ENCODE assay signal across 8 cellular contexts in genomic region chr2:210475726-210476125, GRCh38. TPM values are rescaled to one million over a fixed set of nuclear protein-coding genes. Genes with fewer than 3 reads are reported as not detected.
DNase-seq lines count a peak whose midpoint lies in the region; ATAC-seq and TF ChIP-seq lines count a peak whose summit lies in the region.

No MANE protein-coding gene starts in this region.

- no peaks in the 10 kb centered on the region for H3K9me3 ChIP-seq in BLaER1 treated with 17β-estradiol and CSF1 and Interleukin-3, amounts not matched to agents 10 nM and 100 nM (replicated peaks in 1 of 11)
- no peaks in the 10 kb centered on the region for H3K9me3 ChIP-seq in Loucy (ENCODE audit: insufficient read depth, low read depth, low read length)

- peaks cover 11 to 40% (median 23%) of the 10 kb centered on the region in 11 experiments for H3K36me3 ChIP-seq in BLaER1 treated with 17β-estradiol and CSF1 and Interleukin-3, amounts not matched to agents 10 nM and 100 nM
- peaks cover 2% of the 10 kb centered on the region; the same call in 1 of the 2 replicates for H3K36me3 ChIP-seq in Loucy (ENCODE audit: insufficient read depth, low read length)

- no peaks in the 10 kb centered on the region for H3K27me3 ChIP-seq in BLaER1 treated with 17β-estradiol and CSF1 and Interleukin-3, amounts not matched to agents 10 nM and 100 nM
- no peaks in the 10 kb centered on the region for H3K27me3 ChIP-seq in Loucy (ENCODE audit: insufficient read depth, low read length, poor library complexity, severe bottlenecking)

- H3K4me3 Mint-ChIP-seq in natural killer cell: peak overlapping the region; percentile 98

- H3K36me3 Mint-ChIP-seq in natural killer cell: peaks cover 10% of the 10 kb centered on the region

- H3K27ac Mint-ChIP-seq in natural killer cell: peak overlapping the region; percentile 91 to 99

- DNase-seq in cerebellar cortex (ENCODE audit: low spot score) (peak; percentile 41), natural killer cell (no peak), putamen (ENCODE audit: low spot score) (no peak), GM13976 (ENCODE audit: low spot score) (no peak)
- no peak for DNase-seq in activated CD4-positive, CD25-positive, alpha-beta regulatory T cell treated with anti-CD3 and anti-CD28 coated beads, Interleukin-2, amount 50 U/mL, for 72 hours
- no peak for DNase-seq in activated CD4-positive, alpha-beta T cell treated with anti-CD3 and anti-CD28 coated beads, Interleukin-2, amount 50 U/mL, for 4 hours

- H3F3A ChIP-seq in Loucy (ENCODE audit: low read depth): no peaks in the 10 kb centered on the region

- no peaks in the 10 kb centered on the region for H3K9me2 ChIP-seq in Loucy (replicated peaks; ENCODE audit: low read depth, low read length)

- H3K4me3 ChIP-seq in BLaER1 treated with 17β-estradiol and CSF1 and Interleukin-3, amounts not matched to agents 10 nM and 100 nM: peak overlapping the region; percentile 68 to 99 (median 82)
- peak overlapping the region; percentile 87 for H3K4me3 ChIP-seq in Loucy (ENCODE audit: low read length, poor library complexity, severe bottlenecking)

- in situ Hi-C loops in GM13976 (cut with MboI; ENCODE audit: low sequenced_read_pairs, unreplicated experiment): no loop called here

- H3K9ac ChIP-seq in BLaER1 treated with 17β-estradiol and CSF1 and Interleukin-3, amounts not matched to agents 10 nM and 100 nM: peak overlapping the region; percentile 81 to 97 (median 93)
- H3K9ac ChIP-seq in Loucy (ENCODE audit: low read depth, low read length, poor library complexity, severe bottlenecking): peak overlapping the region; percentile 90

- intact Hi-C loops in natural killer cell (cut with micrococcal nuclease): loop anchor here (5.0 kb wide), 1 partner anchor 303 kb away; the partner anchor contains the start of gene KANSL1L

- peak overlapping the region; percentile 66 to 96 (median 83); a peak in 21 of 22 replicates for H3K4me2 ChIP-seq in BLaER1 treated with 17β-estradiol and CSF1 and Interleukin-3, amounts not matched to agents 10 nM and 100 nM
- peak overlapping the region; percentile 88 for H3K4me2 ChIP-seq in Loucy (ENCODE audit: low read depth, low read length, poor library complexity, severe bottlenecking)

- peaks cover 52 to 69% of the 10 kb centered on the region in 2 donors for H3K4me1 Mint-ChIP-seq in natural killer cell

- ATAC-seq in natural killer cell: no peak

- H3K79me2 ChIP-seq in Loucy (ENCODE audit: insufficient read depth, low read length): peaks cover 17% of the 10 kb centered on the region

- H3K27me3 Mint-ChIP-seq in natural killer cell (ENCODE audit: low read depth in 2 of 2): no peaks in the 10 kb centered on the region

- H2AFZ ChIP-seq in Loucy (ENCODE audit: low read length): no peak overlapping the region

- H3K9me3 Mint-ChIP-seq in natural killer cell: no peaks in the 10 kb centered on the region

- H4K20me1 ChIP-seq in BLaER1 treated with 17β-estradiol and CSF1 and Interleukin-3, amounts not matched to agents 10 nM and 100 nM: no peaks in the 10 kb centered on the region; a peak in 1 of 22 replicates
- H4K20me1 ChIP-seq in Loucy (ENCODE audit: insufficient read depth, low read length, poor library complexity, severe bottlenecking): no peaks in the 10 kb centered on the region

- H3K4me1 ChIP-seq in BLaER1 treated with 17β-estradiol and CSF1 and Interleukin-3, amounts not matched to agents 10 nM and 100 nM: peaks cover 0 to 21% (median 15%) of the 10 kb centered on the region in 10 experiments; a peak in 17 of 20 replicates
- peaks cover 31% of the 10 kb centered on the region for H3K4me1 ChIP-seq in Loucy (ENCODE audit: insufficient read depth, low read length, poor library complexity, severe bottlenecking)

- peak overlapping the region in 9 of 11 experiments; percentile 77 to 95 (median 94); a peak in 15 of 22 replicates for H3K27ac ChIP-seq in BLaER1 treated with 17β-estradiol and CSF1 and Interleukin-3, amounts not matched to agents 10 nM and 100 nM

- no peak for TF ChIP-seq CTCF in Loucy (conservative IDR thresholded peaks at IDR 0.05; ENCODE audit: low read length)
- no peak for TF ChIP-seq CTCF in natural killer cell (IDR thresholded peaks at IDR 0.05)
- no peak for TF ChIP-seq CTCF in GM13976 (IDR thresholded peaks at IDR 0.05; ENCODE audit: borderline replicate concordance, control extremely low read depth, extremely low read depth, insufficient read depth, missing control alignments)

RNA-seq across cellular contexts. Expression of gene LANCL1, which starts 0.8 kb away (rescaled TPM):
- 10 to 100 TPM; 21.0 to 27.0 (median 24.4) TPM for total RNA-seq in natural killer cell
